In the genomic region with DNA sequence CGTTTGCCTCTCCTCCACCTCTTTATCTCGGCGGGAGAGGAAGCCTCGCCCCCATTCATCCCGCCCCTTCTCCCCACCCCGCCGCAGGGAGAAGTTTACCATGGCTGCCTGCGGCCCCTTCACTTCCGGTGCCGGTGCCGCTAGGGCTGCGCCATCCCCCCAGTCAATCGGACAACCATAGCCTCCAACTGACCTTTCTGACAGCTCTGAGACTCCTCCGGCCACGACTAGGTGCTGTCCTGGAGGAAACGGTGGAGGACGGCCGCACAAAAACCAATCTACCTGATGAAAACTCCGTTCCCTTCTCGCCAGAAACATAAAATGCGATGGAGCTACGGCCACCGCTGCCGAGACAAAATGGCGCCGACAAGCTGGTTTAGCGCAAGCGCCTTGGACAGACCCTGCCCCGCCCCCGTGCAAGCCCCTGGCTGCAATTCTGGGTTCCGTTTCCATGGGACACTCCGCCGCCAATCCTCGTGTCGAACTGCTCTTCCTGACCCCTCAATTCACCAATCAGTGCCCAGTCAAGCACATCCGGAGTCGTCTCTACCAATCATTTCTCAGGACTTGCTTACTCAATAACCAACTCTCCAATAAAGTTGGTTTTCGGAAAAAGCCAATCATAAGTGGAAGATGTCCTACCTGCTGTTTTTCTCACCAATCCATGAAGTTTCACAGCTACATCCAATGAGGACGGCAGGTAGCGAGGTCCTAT, we compare ENCODE assay signal across 8 cellular contexts. TPM values are rescaled to one million over a fixed set of nuclear protein-coding genes. Genes with fewer than 3 reads are reported as not detected.
DNase-seq lines count a peak whose midpoint lies in the region; ATAC-seq and TF ChIP-seq lines count a peak whose summit lies in the region.

No MANE protein-coding gene starts in this region.

- H3K79me2 ChIP-seq in PC-3 (ENCODE audit: low read length): peaks cover 77% of the 10 kb centered on the region

- intact Hi-C loops in PC-3 (cut with micrococcal nuclease) (loop anchor here (1.0 to 2.0 kb wide), 7 partner anchors 17 to 194 kb away; a partner anchor contains a TSS), esophagus squamous epithelium (cut with DNase I) (no loop called here)

- 0 out of 2 replicates have a peak, but pooled peaks have one; percentile 24 for TF ChIP-seq CTCF in PC-3 (conservative IDR thresholded peaks at IDR 0.05; ENCODE audit: low read depth, low read length)
- peak in 2 of 6 experiments; percentile 8 to 21 for TF ChIP-seq CTCF in esophagus squamous epithelium (IDR thresholded peaks at IDR 0.05)

- DNase-seq in DMS53 (lab: John Stamatoyannopoulos, UW) (peak; percentile 99), PC-3 (peak; percentile 100), esophagus squamous epithelium (lab: John Stamatoyannopoulos, UW) (peak; percentile 94)
- DNase-seq in Jurkat, Clone E6-1 (ENCODE audit: low read depth, low spot score): peak; percentile 100
- peak; percentile 97 for DNase-seq in activated T-cell treated with anti-CD3 and anti-CD28 coated beads, Interleukin-2, amount 50 U/mL, for 4 hours
- DNase-seq in stimulated activated CD8-positive, alpha-beta memory T cell treated with anti-CD3 and anti-CD28 coated beads, Interleukin-7, amount 100 ng/mL, for 4 hours (ENCODE audit: low read depth in 2 of 2): peak; percentile 98 to 99

- H3K36me3 ChIP-seq in PC-3 (ENCODE audit: low read depth, low read length) (peaks cover 34% of the 10 kb centered on the region), esophagus squamous epithelium (peaks cover 0 to 45% (median 5%) of the 10 kb centered on the region in 3 donors), muscle layer of duodenum (ENCODE audit: control insufficient read depth in 1 of 2, insufficient read depth in 2 of 2, low read length in 2 of 2) (peaks cover 15 to 25% of the 10 kb centered on the region in 2 donors)

- 1% methylated on average over 24 to 25 of the region's 40 CpGs for WGBS in esophagus squamous epithelium, 2 donors

- H3K36me3 Mint-ChIP-seq in activated T-cell treated with anti-CD3 and anti-CD28 coated beads, Interleukin-2, amount 50 U/mL, for 4 hours (ENCODE audit: insufficient read depth): peaks cover 22% of the 10 kb centered on the region

- H3K4me1 ChIP-seq in PC-3 (ENCODE audit: insufficient read depth, low read length) (peaks cover 18% of the 10 kb centered on the region), esophagus squamous epithelium (peaks cover 4 to 68% (median 23%) of the 10 kb centered on the region in 3 donors), muscle layer of duodenum (ENCODE audit: control insufficient read depth in 1 of 2, insufficient read depth in 2 of 2, low read length in 2 of 2) (peaks cover 11 to 40% of the 10 kb centered on the region in 2 donors)

- POLR2A ChIA-PET in PC-3 (lab: Charles Lee; ENCODE audit: unreplicated experiment): interaction anchor here (0.5 to 1.0 kb wide), 15 partner anchors 10 to 194 kb away, joined by 3 to 19 read pairs (median 4); a partner anchor contains a TSS

- H3K27me3 ChIP-seq in PC-3 (ENCODE audit: low read length) (no peaks in the 10 kb centered on the region), esophagus squamous epithelium (no peaks in the 10 kb centered on the region), muscle layer of duodenum (ENCODE audit: low read depth, low read length) (no peaks in the 10 kb centered on the region)

- peak in 2 of 4 donors; percentile 46 to 47 for TF ChIP-seq POLR2A in esophagus squamous epithelium (IDR thresholded peaks at IDR 0.05)

- H3K9ac ChIP-seq in PC-3 (ENCODE audit: low read length): peak overlapping the region; percentile 79

- peak overlapping the region; percentile 86 for H3K4me2 ChIP-seq in PC-3 (ENCODE audit: low read length)

- H2AFZ ChIP-seq in PC-3 (ENCODE audit: low read length): peak overlapping the region; percentile 92

- ATAC-seq in GM21619 (IDR thresholded peaks at IDR 0.05; ENCODE audit: unreplicated experiment) (peak; percentile 77), PC-3 (peak; percentile 87)
- ATAC-seq in activated T-cell treated with anti-CD3 and anti-CD28 coated beads, Interleukin-2, amount 50 U/mL, for 4 hours: peak; percentile 86 to 87

- H3K4me3 Mint-ChIP-seq in activated T-cell treated with anti-CD3 and anti-CD28 coated beads, Interleukin-2, amount 50 U/mL, for 4 hours: no peak overlapping the region

- CTCF ChIA-PET in PC-3 (lab: Charles Lee): interaction anchor here (0.6 to 0.7 kb wide), 2 partner anchors 95 to 1647 kb away, joined by 3 read pairs; no protein-coding TSS in a partner anchor

- H3K9me2 ChIP-seq in PC-3 (replicated peaks; ENCODE audit: low read length): no peaks in the 10 kb centered on the region

- peak overlapping the region; percentile 99 for H3K4me3 ChIP-seq in Jurkat, Clone E6-1 (ENCODE audit: low read length)
- H3K4me3 ChIP-seq in PC-3 (ENCODE audit: low read length) (peak overlapping the region; percentile 78), esophagus squamous epithelium (peak overlapping the region; percentile 83 to 97 (median 88)), muscle layer of duodenum (ENCODE audit: low read depth in 1 of 2, low read length in 2 of 2) (peak overlapping the region; percentile 93 to 99)

- H4K20me1 ChIP-seq in PC-3 (ENCODE audit: low read length): peaks cover 41% of the 10 kb centered on the region

- no peaks in the 10 kb centered on the region for H3F3A ChIP-seq in PC-3 (ENCODE audit: low read length, unreplicated experiment)

- peak overlapping the region; percentile 78 for H3K27ac ChIP-seq in PC-3 (ENCODE audit: low read length)
- H3K27ac ChIP-seq in esophagus squamous epithelium: peak overlapping the region; percentile 94 to 98 (median 96)
- peak overlapping the region; percentile 93 for H3K27ac ChIP-seq in muscle layer of duodenum (ENCODE audit: low read length)

- H3K4me1 Mint-ChIP-seq in activated T-cell treated with anti-CD3 and anti-CD28 coated beads, Interleukin-2, amount 50 U/mL, for 4 hours (ENCODE audit: low read depth): peaks cover 37% of the 10 kb centered on the region

- H3K9me3 ChIP-seq in PC-3 (ENCODE audit: low read length): no peaks in the 10 kb centered on the region
- H3K9me3 ChIP-seq in esophagus squamous epithelium: no peaks in the 10 kb centered on the region
- no peaks in the 10 kb centered on the region for H3K9me3 ChIP-seq in muscle layer of duodenum (ENCODE audit: control insufficient read depth in 1 of 2, low read length in 2 of 2)

- H3K9me3 Mint-ChIP-seq in activated T-cell treated with anti-CD3 and anti-CD28 coated beads, Interleukin-2, amount 50 U/mL, for 4 hours: no peaks in the 10 kb centered on the region

- no peaks in the 10 kb centered on the region for H3K27me3 Mint-ChIP-seq in activated T-cell treated with anti-CD3 and anti-CD28 coated beads, Interleukin-2, amount 50 U/mL, for 4 hours (ENCODE audit: low read depth)

- BruUV-seq in PC-3 (replicated peaks; lab: Mats Ljungman, UMichigan): no TSS peak

RNA-seq across cellular contexts. Expression of a gene that starts 0.4 kb away (rescaled TPM):
- polyA plus RNA-seq in Jurkat, Clone E6-1 (2012; ENCODE audit: insufficient read depth, insufficient read length): 20.1 TPM
- total RNA-seq in PC-3 (2014; rRNA removed): 7.3 and 11.3 TPM in 2 replicates
- total RNA-seq in activated T-cell treated with anti-CD3 and anti-CD28 coated beads, Interleukin-2, amount 50 U/mL, for 4 hours: 10 to 100 TPM; 12.2 to 17.4 (median 13.2) TPM
- total RNA-seq in esophagus squamous epithelium: 10 to 100 TPM in 3 of 4 donors, 1 to 10 TPM in 1; 9.9 to 19.3 (median 13.4) TPM

RNA-seq across cellular contexts. Expression of a gene that starts 53.3 kb away (rescaled TPM):
- 348 TPM for polyA plus RNA-seq in Jurkat, Clone E6-1 (2012; ENCODE audit: insufficient read depth, insufficient read length)
- total RNA-seq in PC-3 (2014; rRNA removed) (669 and 700 TPM in 2 replicates), esophagus squamous epithelium (100 to 1,000 TPM in 3 of 4 donors, 10 to 100 TPM in 1; 73.6 to 157 (median 119) TPM)
- 100 to 1,000 TPM; 485 to 528 (median 512) TPM for total RNA-seq in activated T-cell treated with anti-CD3 and anti-CD28 coated beads, Interleukin-2, amount 50 U/mL, for 4 hours

Comparison
In these comparisons a context has a peak if more than half of its experiments do, and no peak if none do; other contexts are left out.
1. Peak in every context shown above with its lines: DNase-seq, ATAC-seq, H3K4me3 ChIP-seq and H3K27ac ChIP-seq.